In the genomic region with DNA sequence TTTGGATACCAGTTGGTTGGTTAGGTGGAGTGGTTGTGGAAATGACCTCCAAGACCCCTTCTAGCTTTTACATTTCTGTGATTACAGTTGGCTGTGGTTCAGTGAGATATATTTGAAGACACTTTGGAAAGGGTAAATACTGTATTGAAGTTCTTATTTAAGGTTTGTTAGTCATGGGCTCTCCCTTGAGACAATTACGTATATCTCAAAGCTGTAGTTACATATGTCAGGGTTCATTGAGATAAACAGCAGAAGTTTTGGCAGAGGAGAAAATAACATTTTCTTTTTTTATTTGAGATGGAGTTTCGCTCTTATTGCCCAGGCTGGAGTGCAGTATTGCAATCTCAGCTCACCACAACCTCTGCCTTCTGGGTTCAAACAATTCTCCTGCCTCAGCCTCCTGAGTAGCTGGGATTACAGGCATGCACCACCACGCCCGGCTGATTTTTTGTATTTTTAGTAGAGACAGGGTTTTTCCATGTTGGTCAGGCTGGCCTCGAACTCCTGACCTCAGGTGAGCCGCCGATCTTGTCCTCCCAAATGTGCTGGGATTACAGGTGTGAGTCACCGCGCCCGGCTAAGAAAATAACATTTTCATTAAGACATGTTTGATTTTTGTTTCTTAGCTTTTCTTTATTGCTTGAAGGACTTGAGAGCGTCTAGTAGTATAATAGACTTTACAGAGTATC, we compare ENCODE assay signal across 1 cellular context.
TF ChIP-seq lines count a peak whose summit lies in the region.

No MANE protein-coding gene starts in this region.

TF ChIP-seq in HCT116, 20 proteins besides CTCF, POLR2A, EP300 and RAD21:
- TF ChIP-seq CEBPB (IDR thresholded peaks at IDR 0.05; ENCODE audit: low read depth): no peak
- TF ChIP-seq ZNF274 (IDR thresholded peaks at IDR 0.05; ENCODE audit: low read depth, low read length): no peak
- TF ChIP-seq, protein P1, sequence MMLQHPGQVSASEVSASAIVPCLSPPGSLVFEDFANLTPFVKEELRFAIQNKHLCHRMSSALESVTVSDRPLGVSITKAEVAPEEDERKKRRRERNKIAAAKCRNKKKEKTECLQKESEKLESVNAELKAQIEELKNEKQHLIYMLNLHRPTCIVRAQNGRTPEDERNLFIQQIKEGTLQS (IDR thresholded peaks at IDR 0.05): no peak
- TF ChIP-seq SIN3A (IDR thresholded peaks at IDR 0.05; ENCODE audit: low read depth): no peak
- TF ChIP-seq, protein P2, sequence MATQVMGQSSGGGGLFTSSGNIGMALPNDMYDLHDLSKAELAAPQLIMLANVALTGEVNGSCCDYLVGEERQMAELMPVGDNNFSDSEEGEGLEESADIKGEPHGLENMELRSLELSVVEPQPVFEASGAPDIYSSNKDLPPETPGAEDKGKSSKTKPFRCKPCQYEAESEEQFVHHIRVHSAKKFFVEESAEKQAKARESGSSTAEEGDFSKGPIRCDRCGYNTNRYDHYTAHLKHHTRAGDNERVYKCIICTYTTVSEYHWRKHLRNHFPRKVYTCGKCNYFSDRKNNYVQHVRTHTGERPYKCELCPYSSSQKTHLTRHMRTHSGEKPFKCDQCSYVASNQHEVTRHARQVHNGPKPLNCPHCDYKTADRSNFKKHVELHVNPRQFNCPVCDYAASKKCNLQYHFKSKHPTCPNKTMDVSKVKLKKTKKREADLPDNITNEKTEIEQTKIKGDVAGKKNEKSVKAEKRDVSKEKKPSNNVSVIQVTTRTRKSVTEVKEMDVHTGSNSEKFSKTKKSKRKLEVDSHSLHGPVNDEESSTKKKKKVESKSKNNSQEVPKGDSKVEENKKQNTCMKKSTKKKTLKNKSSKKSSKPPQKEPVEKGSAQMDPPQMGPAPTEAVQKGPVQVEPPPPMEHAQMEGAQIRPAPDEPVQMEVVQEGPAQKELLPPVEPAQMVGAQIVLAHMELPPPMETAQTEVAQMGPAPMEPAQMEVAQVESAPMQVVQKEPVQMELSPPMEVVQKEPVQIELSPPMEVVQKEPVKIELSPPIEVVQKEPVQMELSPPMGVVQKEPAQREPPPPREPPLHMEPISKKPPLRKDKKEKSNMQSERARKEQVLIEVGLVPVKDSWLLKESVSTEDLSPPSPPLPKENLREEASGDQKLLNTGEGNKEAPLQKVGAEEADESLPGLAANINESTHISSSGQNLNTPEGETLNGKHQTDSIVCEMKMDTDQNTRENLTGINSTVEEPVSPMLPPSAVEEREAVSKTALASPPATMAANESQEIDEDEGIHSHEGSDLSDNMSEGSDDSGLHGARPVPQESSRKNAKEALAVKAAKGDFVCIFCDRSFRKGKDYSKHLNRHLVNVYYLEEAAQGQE (IDR thresholded peaks at IDR 0.05; ENCODE audit: low read depth): no peak
- no peak for TF ChIP-seq CBX3 (IDR thresholded peaks at IDR 0.05; ENCODE audit: low read depth)
- TF ChIP-seq, protein P3, sequence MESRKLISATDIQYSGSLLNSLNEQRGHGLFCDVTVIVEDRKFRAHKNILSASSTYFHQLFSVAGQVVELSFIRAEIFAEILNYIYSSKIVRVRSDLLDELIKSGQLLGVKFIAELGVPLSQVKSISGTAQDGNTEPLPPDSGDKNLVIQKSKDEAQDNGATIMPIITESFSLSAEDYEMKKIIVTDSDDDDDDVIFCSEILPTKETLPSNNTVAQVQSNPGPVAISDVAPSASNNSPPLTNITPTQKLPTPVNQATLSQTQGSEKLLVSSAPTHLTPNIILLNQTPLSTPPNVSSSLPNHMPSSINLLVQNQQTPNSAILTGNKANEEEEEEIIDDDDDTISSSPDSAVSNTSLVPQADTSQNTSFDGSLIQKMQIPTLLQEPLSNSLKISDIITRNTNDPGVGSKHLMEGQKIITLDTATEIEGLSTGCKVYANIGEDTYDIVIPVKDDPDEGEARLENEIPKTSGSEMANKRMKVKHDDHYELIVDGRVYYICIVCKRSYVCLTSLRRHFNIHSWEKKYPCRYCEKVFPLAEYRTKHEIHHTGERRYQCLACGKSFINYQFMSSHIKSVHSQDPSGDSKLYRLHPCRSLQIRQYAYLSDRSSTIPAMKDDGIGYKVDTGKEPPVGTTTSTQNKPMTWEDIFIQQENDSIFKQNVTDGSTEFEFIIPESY (IDR thresholded peaks at IDR 0.05; ENCODE audit: extremely low read depth, insufficient replicate concordance, low read length): no peak
- no peak for TF ChIP-seq POLR2AphosphoS5 (IDR thresholded peaks at IDR 0.05; ENCODE audit: low read depth, low read length)
- TF ChIP-seq EZH2phosphoT487 (IDR thresholded peaks at IDR 0.05; ENCODE audit: borderline replicate concordance): no peak
- no peak for TF ChIP-seq EGR1 (IDR thresholded peaks at IDR 0.05; ENCODE audit: low read depth)
- no peak for TF ChIP-seq SP1 (IDR thresholded peaks at IDR 0.05; ENCODE audit: low read depth)
- no peak for TF ChIP-seq ZFX (IDR thresholded peaks at IDR 0.05)
- TF ChIP-seq EZH2 (IDR thresholded peaks at IDR 0.05): no peak
- TF ChIP-seq SRF (IDR thresholded peaks at IDR 0.05; ENCODE audit: low read depth): no peak
- no peak for TF ChIP-seq TCF7L2 (IDR thresholded peaks at IDR 0.05; ENCODE audit: borderline replicate concordance, extremely low read depth, insufficient read depth, insufficient read length)
